Comparison of ENCODE assay signal across 1 cellular context in genomic region chr4:42865572-42866189, GRCh38.
TF ChIP-seq lines count a peak whose summit lies in the region.

No MANE protein-coding gene starts in this region.

TF ChIP-seq in SK-N-SH treated with all-trans-retinoic acid at 6 μM for 48 hours, 23 proteins besides CTCF, POLR2A, EP300 and RAD21 (continued from another document):
- TF ChIP-seq POU6F1 (CRISPR knock-in tag; IDR thresholded peaks at IDR 0.05; ENCODE audit: borderline replicate concordance, low read depth) (no peak), PPARA (CRISPR knock-in tag; IDR thresholded peaks at IDR 0.05; ENCODE audit: borderline replicate concordance) (no peak), CSDC2 (CRISPR knock-in tag; IDR thresholded peaks at IDR 0.05) (no peak), ZC3H10 (CRISPR knock-in tag; IDR thresholded peaks at IDR 0.05) (no peak)
